ENCODE assay signal across 1 cellular context in genomic region chr7:1422512-1423265, GRCh38.
A peak's percentile ranks its signal among the peaks of the same experiment; 100 is the strongest.
TF ChIP-seq lines count a peak whose summit lies in the region.

No MANE protein-coding gene starts in this region.

TF ChIP-seq in HEK293, 187 proteins besides CTCF, POLR2A, EP300 and RAD21 (continued from another document):
- peak; percentile 92 for TF ChIP-seq PATZ1 (tag by site-specific recombination; IDR thresholded peaks at IDR 0.05)
- TF ChIP-seq ZNF335 (tag by site-specific recombination; conservative IDR thresholded peaks at IDR 0.05), result peak; percentile 59
